21 cellular contexts compared by ENCODE assay signal in genomic region chr10:44765299-44765698, GRCh38.
DNase-seq lines count a peak whose midpoint lies in the region; ATAC-seq and TF ChIP-seq lines count a peak whose summit lies in the region.
"Had no signal": no experiment of that assay in that cellular context is flagged by ENCODE, and none has a peak within 500 bp of the region (broad histone marks: within the 10 kb centered on the region; RNA-seq: fewer than 3 reads in every experiment).

No MANE protein-coding gene starts in this region.

- H3K36me3 ChIP-seq in vagina (no peaks in the 10 kb centered on the region), lower lobe of right lung (no peaks in the 10 kb centered on the region)
- H3K36me3 ChIP-seq: BE2C; BLaER1 treated with 17β-estradiol and CSF1 and Interleukin-3, amounts not matched to agents 10 nM and 100 nM had no signal

- CTCF ChIA-PET in activated CD4-positive, alpha-beta T cell treated with anti-CD3 and anti-CD28 coated beads, Interleukin-2, amount 10 ng/mL, durations not matched to agents 7 days and 5 days (lab: Charles Lee) = no interaction called here

- peak overlapping the region; percentile 6 for H3K27ac ChIP-seq in vagina
- H3K27ac ChIP-seq in lower lobe of right lung = no peak overlapping the region
- H3K27ac ChIP-seq: 22Rv1; BLaER1 treated with 17β-estradiol and CSF1 and Interleukin-3, amounts not matched to agents 10 nM and 100 nM; GM23248 had no signal

- H3K27me3 ChIP-seq in vagina (no peaks in the 10 kb centered on the region), lower lobe of right lung (ENCODE audit: low read depth) (no peaks in the 10 kb centered on the region)
- H3K27me3 ChIP-seq: BE2C; BLaER1 treated with 17β-estradiol and CSF1 and Interleukin-3, amounts not matched to agents 10 nM and 100 nM had no signal

- DNase-seq in activated CD4-positive, alpha-beta T cell treated with anti-CD3 and anti-CD28 coated beads, Interleukin-2, amount 10 ng/mL, durations not matched to agents 7 days and 5 days = no peak
- no peak for DNase-seq in activated CD4-positive, alpha-beta T cell treated with anti-CD3 and anti-CD28 coated beads for 1 hour
- DNase-seq in left kidney (ENCODE audit: low read depth, low spot score) (peak; percentile 48), vagina (ENCODE audit: extremely low spot score in 2 of 2) (no peak), NCI-H1105 (lab: John Stamatoyannopoulos, UW) (no peak), lower lobe of right lung (no peak)
- DNase-seq: BE2C; CD4-positive, alpha-beta T cell; CD8-positive, alpha-beta memory T cell; DMS 273 treated with DMSO at 0.1 percent for 48 hours; DMS79; EL; GDM1; GM23248; H9; HFFc6 had no signal

- H3K4me3 ChIP-seq in vagina = no peak overlapping the region
- no peak overlapping the region for H3K4me3 ChIP-seq in lower lobe of right lung
- H3K4me3 ChIP-seq: BLaER1 treated with 17β-estradiol and CSF1 and Interleukin-3, amounts not matched to agents 10 nM and 100 nM; GM12878; GM23248 had no signal

- no peak for TF ChIP-seq POLR2A in vagina (IDR thresholded peaks at IDR 0.05)

- H3K36me3 Mint-ChIP-seq in activated CD4-positive, alpha-beta T cell treated with anti-CD3 and anti-CD28 coated beads, Interleukin-2, amount 10 ng/mL, durations not matched to agents 7 days and 5 days (ENCODE audit: low read depth) = no peaks in the 10 kb centered on the region
- H3K36me3 Mint-ChIP-seq: CD14-positive monocyte; CD8-positive, alpha-beta memory T cell had no signal

- peaks cover 5% of the 10 kb centered on the region for H3K27me3 Mint-ChIP-seq in activated CD4-positive, alpha-beta T cell treated with anti-CD3 and anti-CD28 coated beads, Interleukin-2, amount 10 ng/mL, durations not matched to agents 7 days and 5 days

- intact Hi-C loops in vagina (cut with DNase I) = no loop called here
- intact Hi-C loops in lower lobe of right lung (cut with DNase I) = no loop called here

- H3K4me1 Mint-ChIP-seq in activated CD4-positive, alpha-beta T cell treated with anti-CD3 and anti-CD28 coated beads, Interleukin-2, amount 10 ng/mL, durations not matched to agents 7 days and 5 days = no peaks in the 10 kb centered on the region
- H3K4me1 Mint-ChIP-seq: CD14-positive monocyte; CD8-positive, alpha-beta memory T cell had no signal

- H3K4me3 Mint-ChIP-seq in activated CD4-positive, alpha-beta T cell treated with anti-CD3 and anti-CD28 coated beads, Interleukin-2, amount 10 ng/mL, durations not matched to agents 7 days and 5 days = no peak overlapping the region
- H3K4me3 Mint-ChIP-seq: CD4-positive, alpha-beta T cell; CD8-positive, alpha-beta memory T cell; H9; HFFc6 had no signal

- H3K9me3 ChIP-seq in vagina (no peaks in the 10 kb centered on the region), lower lobe of right lung (no peaks in the 10 kb centered on the region)
- H3K9me3 ChIP-seq: BE2C; BLaER1 treated with 17β-estradiol and CSF1 and Interleukin-3, amounts not matched to agents 10 nM and 100 nM had no signal

- peak overlapping the region; percentile 17 for H3K27ac Mint-ChIP-seq in activated CD4-positive, alpha-beta T cell treated with anti-CD3 and anti-CD28 coated beads, Interleukin-2, amount 10 ng/mL, durations not matched to agents 7 days and 5 days
- H3K27ac Mint-ChIP-seq: CD4-positive, alpha-beta T cell; HFFc6 had no signal

- no peaks in the 10 kb centered on the region for H3K9me3 Mint-ChIP-seq in activated CD4-positive, alpha-beta T cell treated with anti-CD3 and anti-CD28 coated beads, Interleukin-2, amount 10 ng/mL, durations not matched to agents 7 days and 5 days
- H3K9me3 Mint-ChIP-seq: CD4-positive, alpha-beta T cell; H9; HFFc6 had no signal

- no peak for ATAC-seq in lower lobe of right lung
- ATAC-seq: GM12878, HCT116 had no signal

- POLR2A ChIA-PET in activated CD4-positive, alpha-beta T cell treated with anti-CD3 and anti-CD28 coated beads, Interleukin-2, amount 10 ng/mL, durations not matched to agents 7 days and 5 days (lab: Charles Lee) = no interaction called here

- TF ChIP-seq CTCF in vagina (IDR thresholded peaks at IDR 0.05) (no peak), lower lobe of right lung (IDR thresholded peaks at IDR 0.05) (no peak)

- H3K4me1 ChIP-seq in vagina (peaks cover 4% of the 10 kb centered on the region), lower lobe of right lung (no peaks in the 10 kb centered on the region)
- H3K4me1 ChIP-seq: BE2C; BLaER1 treated with 17β-estradiol and CSF1 and Interleukin-3, amounts not matched to agents 10 nM and 100 nM had no signal
